Comparison of ENCODE assay signal across 32 cellular contexts in genomic region chr10:43569681-43570080, GRCh38.
"Had no signal": no experiment of that assay in that cellular context is flagged by ENCODE, and none has a peak within 500 bp of the region (broad histone marks: within the 10 kb centered on the region; RNA-seq: fewer than 3 reads in every experiment).

No MANE protein-coding gene starts in this region.

- ATAC-seq: activated CD8-positive, alpha-beta T cell treated with anti-CD3 and anti-CD28 coated beads for 36 hours; activated T-helper 17 cell treated with anti-CD3 and anti-CD28 coated beads, Interleukin-2, amount 50 U/mL, for 72 hours had no signal

- H3K27me3 ChIP-seq: brain microvascular endothelial cell, MG63, Peyer's patch had no signal

- H3K9me3 ChIP-seq: MG63, Peyer's patch had no signal

- H3K4me3 ChIP-seq: MG63, Peyer's patch had no signal

- H3K27ac ChIP-seq: brain microvascular endothelial cell, Peyer's patch had no signal

- DNase-seq: activated CD4-positive, alpha-beta T cell treated with anti-CD3 and anti-CD28 coated beads, Interleukin-2, amount 10 ng/mL, durations not matched to agents 24 days and 14 days; activated CD4-positive, alpha-beta T cell treated with anti-CD3 and anti-CD28 coated beads, Interleukin-2, amount 50 U/mL, for 4 hours; activated CD8-positive, alpha-beta T cell treated with anti-CD3 and anti-CD28 coated beads for 36 hours; activated effector memory CD4-positive, alpha-beta T cell treated with anti-CD3 and anti-CD28 coated beads, Interleukin-2, amount 50 U/mL, for 16 hours; activated naive CD4-positive, alpha-beta T cell; activated naive CD4-positive, alpha-beta T cell treated with anti-CD3 and anti-CD28 coated beads, Interleukin-2, amount 50 U/mL, for 16 hours; activated naive CD8-positive, alpha-beta T cell treated with anti-CD3 and anti-CD28 coated beads for 36 hours; activated T-cell treated with anti-CD3 and anti-CD28 coated beads, Interleukin-2, amount 50 U/mL, for 1 hour; activated T-cell treated with anti-CD3 and anti-CD28 coated beads, Interleukin-2, amount 50 U/mL, for 72 hours; amniotic stem cell; aorta; brain microvascular endothelial cell; central memory CD4-positive, alpha-beta T cell; Karpas-422; KBM-7; MG63; NCI-H1048; NCI-H1105 treated with DMSO at 0.1 percent for 48 hours; NCI-H1436; NCI-H187; NCI-H2029 treated with DMSO at 0.1 percent for 48 hours; NCI-H2107; NCI-H2171; NCI-H524 treated with DMSO at 0.1 percent for 48 hours; Peyer's patch; RPMI8226; SHP77 treated with DMSO at 0.1 percent for 48 hours; SW 1271; T-helper 1 cell; T-helper 2 cell; T-helper 9 cell had no signal
